Comparison of ENCODE assay signal across 1 cellular context in the genomic region with DNA sequence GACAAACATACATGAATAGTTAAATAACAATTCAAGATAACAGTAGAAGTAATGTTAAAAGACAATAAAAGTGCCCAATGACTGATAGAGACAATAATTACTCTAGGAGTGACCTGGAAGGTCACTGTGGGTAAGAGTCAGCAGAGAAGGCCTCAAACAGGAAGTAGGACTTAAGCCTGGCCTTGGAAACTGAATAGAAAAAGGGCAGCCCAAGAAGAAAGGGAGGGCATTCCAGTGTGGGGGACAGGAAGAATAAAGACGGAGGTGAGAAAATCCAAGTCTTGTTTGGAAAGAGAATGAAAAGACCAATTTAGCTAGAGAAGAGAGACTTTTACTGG.
TF ChIP-seq lines count a peak whose summit lies in the region.

No MANE protein-coding gene starts in this region.

TF ChIP-seq in K562, 482 proteins besides CTCF, POLR2A, EP300 and RAD21:
- TF ChIP-seq ATF3 (IDR thresholded peaks at IDR 0.05) (0 out of 2 replicates have a peak, but pooled peaks have one; percentile 7), ATF3 (CRISPR knock-in tag; conservative IDR thresholded peaks at IDR 0.05) (no peak), ETV5 (CRISPR knock-in tag; IDR thresholded peaks at IDR 0.05; ENCODE audit: low read depth) (no peak), CEBPG (CRISPR knock-in tag; IDR thresholded peaks at IDR 0.05) (no peak), CEBPG (tag; conservative IDR thresholded peaks at IDR 0.05 in 1 of 2, IDR thresholded peaks at IDR 0.05 in 1 of 2) (no peak; a peak in 1 of 4 replicates), MTA1 (IDR thresholded peaks at IDR 0.05; ENCODE audit: borderline replicate concordance) (no peak), PHF21A (IDR thresholded peaks at IDR 0.05; ENCODE audit: borderline replicate concordance, low read depth) (no peak)
